20 cellular contexts compared by ENCODE assay signal in the genomic region with DNA sequence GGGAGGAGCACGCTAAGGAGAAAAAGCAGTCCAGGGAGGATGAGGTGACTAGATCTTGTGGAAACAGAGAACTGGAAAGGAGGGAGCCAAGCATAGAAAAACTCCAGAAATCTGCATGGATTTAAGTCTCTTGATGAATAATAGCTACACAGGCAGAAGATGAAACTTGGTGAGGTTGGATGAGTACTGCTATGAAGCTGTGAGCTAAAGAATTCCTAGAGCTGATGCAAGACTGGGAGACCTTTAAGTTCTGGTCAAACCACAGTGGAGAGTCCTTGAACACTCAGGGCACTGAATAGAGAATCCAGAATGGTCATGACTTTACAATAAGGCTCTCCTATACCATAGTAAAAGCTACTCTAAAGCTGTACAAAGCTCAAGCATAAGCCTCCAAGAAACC. TPM values are rescaled to one million over a fixed set of nuclear protein-coding genes. Genes with fewer than 3 reads are reported as not detected.
"Had no signal": no experiment of that assay in that cellular context is flagged by ENCODE, and none has a peak within 500 bp of the region (broad histone marks: within the 10 kb centered on the region; RNA-seq: fewer than 3 reads in every experiment).

No MANE protein-coding gene starts in this region.

- ATAC-seq: activated naive CD8-positive, alpha-beta T cell treated with anti-CD3 and anti-CD28 coated beads, Interleukin-2, amount 50 U/mL, for 24 hours; activated T-helper 17 cell treated with anti-CD3 and anti-CD28 coated beads, Interleukin-2, amount 50 U/mL, for 72 hours; left lobe of liver; mucosa of descending colon; naive thymus-derived CD4-positive, alpha-beta T cell had no signal

- H3K79me2 ChIP-seq: hepatocyte had no signal

- H2AFZ ChIP-seq: hepatocyte had no signal

- H3K27me3 ChIP-seq: hepatocyte had no signal

- H3K27ac ChIP-seq: coronary artery, hepatocyte, skin epidermis had no signal

- H3K4me2 ChIP-seq: hepatocyte had no signal

- FAIRE-seq: endothelial cell of umbilical vein, keratinocyte had no signal

- H3K4me3 ChIP-seq: coronary artery, hepatocyte, mucosa of descending colon, skin epidermis had no signal

- DNase-seq: activated CD4-positive, CD25-positive, alpha-beta regulatory T cell treated with anti-CD3 and anti-CD28 coated beads, Interleukin-2, amount 50 U/mL, for 72 hours; activated naive CD4-positive, alpha-beta T cell treated with anti-CD3 and anti-CD28 coated beads for 36 hours; activated naive CD8-positive, alpha-beta T cell treated with anti-CD3 and anti-CD28 coated beads, Interleukin-2, amount 50 U/mL, for 24 hours; activated T-cell treated with anti-CD3 and anti-CD28 coated beads for 4 hours; central memory CD4-positive, alpha-beta T cell; effector CD8-positive, alpha-beta T cell; mammary epithelial cell; mucosa of descending colon; naive thymus-derived CD4-positive, alpha-beta T cell; stimulated activated CD4-positive, alpha-beta T cell treated with anti-CD3 and anti-CD28 coated beads, Interleukin-4, amount 100 ng/mL, for 24 hours; stimulated activated naive CD4-positive, alpha-beta T cell had no signal

RNA-seq across cellular contexts. Expression of gene PIEZO2, which starts 18.4 kb away (rescaled TPM):
- total RNA-seq: activated CD8-positive, alpha-beta memory T cell treated with anti-CD3 and anti-CD28 coated beads for 36 hours; activated naive CD4-positive, alpha-beta T cell treated with anti-CD3 and anti-CD28 coated beads for 36 hours; activated T-helper 17 cell treated with anti-CD3 and anti-CD28 coated beads, Interleukin-2, amount 50 U/mL, for 72 hours; naive thymus-derived CD4-positive, alpha-beta T cell; T-helper 1 cell treated with Interleukin-12 subunit alpha and Interleukin-12 subunit beta and Interleukin-4 antibody, amounts not matched to agents 30 ng/mL and 1 ng/mL, for 36 hours had no signal
- polyA plus RNA-seq: keratinocyte; mammary epithelial cell; naive thymus-derived CD4-positive, alpha-beta T cell had no signal
